ENCODE assay signal across 9 cellular contexts in genomic region chr9:127976498-127976897, GRCh38. TPM values are rescaled to one million over a fixed set of nuclear protein-coding genes. Genes with fewer than 3 reads are reported as not detected.
A peak's percentile ranks its signal among the peaks of the same experiment; 100 is the strongest.
DNase-seq lines count a peak whose midpoint lies in the region; ATAC-seq and TF ChIP-seq lines count a peak whose summit lies in the region.
"Had no signal": no experiment of that assay in that cellular context is flagged by ENCODE, and none has a peak within 500 bp of the region (broad histone marks: within the 10 kb centered on the region; RNA-seq: fewer than 3 reads in every experiment).

No MANE protein-coding gene starts in this region.

- peaks cover 88% of the 10 kb centered on the region for H3K79me2 ChIP-seq in PC-3 (ENCODE audit: low read length)

- CTCF ChIA-PET in CD8-positive, alpha-beta memory T cell (lab: Charles Lee): interaction anchor here (3.3 to 13.0 kb wide), 3 partner anchors 22 to 54 kb away, joined by 15 to 186 read pairs (median 55); no protein-coding TSS in a partner anchor
- CTCF ChIA-PET in PC-3 (lab: Charles Lee): interaction anchor here (0.5 to 0.6 kb wide), 2 partner anchors 44 to 58 kb away, joined by 3 to 13 read pairs; no protein-coding TSS in a partner anchor

- peaks cover 0 to 70% (median 3%) of the 10 kb centered on the region in 3 donors for H3K36me3 Mint-ChIP-seq in CD8-positive, alpha-beta memory T cell
- H3K36me3 Mint-ChIP-seq in activated naive CD4-positive, alpha-beta T cell treated with anti-CD3 and anti-CD28 coated beads, Interleukin-2, amount 50 U/mL, for 24 hours: peaks cover 2% of the 10 kb centered on the region

- H3K4me3 ChIP-seq in CD8-positive, alpha-beta memory T cell (ENCODE audit: low read length): peak overlapping the region; percentile 98
- H3K4me3 ChIP-seq in muscle layer of colon (ENCODE audit: low read depth in 1 of 2, low read length in 2 of 2) (no peak overlapping the region), aorta (ENCODE audit: low read length in 2 of 2) (no peak overlapping the region), PC-3 (ENCODE audit: low read length) (no peak overlapping the region)

- WGBS in aorta, 2 donors: 79 to 80% methylated on average over 6 of the region's 6 CpGs

- H4K20me1 ChIP-seq in PC-3 (ENCODE audit: low read length): peaks cover 19% of the 10 kb centered on the region; the same call in 1 of the 2 replicates

- intact Hi-C loops in aorta (cut with DNase I) (loop anchor here in 1 of 2 donors (5.0 kb wide), 1 partner anchor 34 kb away; no protein-coding TSS in a partner anchor), PC-3 (cut with micrococcal nuclease) (no loop called here)

- peaks cover 60 to 67% (median 63%) of the 10 kb centered on the region in 3 donors for H3K4me1 Mint-ChIP-seq in CD8-positive, alpha-beta memory T cell
- H3K4me1 Mint-ChIP-seq in activated naive CD4-positive, alpha-beta T cell treated with anti-CD3 and anti-CD28 coated beads, Interleukin-2, amount 50 U/mL, for 24 hours: peaks cover 53% of the 10 kb centered on the region

- TF ChIP-seq CTCF in PC-3 (conservative IDR thresholded peaks at IDR 0.05; ENCODE audit: low read depth, low read length): no peak

- no peaks in the 10 kb centered on the region for H3K9me3 Mint-ChIP-seq in CD8-positive, alpha-beta memory T cell
- no peaks in the 10 kb centered on the region for H3K9me3 Mint-ChIP-seq in activated naive CD4-positive, alpha-beta T cell treated with anti-CD3 and anti-CD28 coated beads, Interleukin-2, amount 50 U/mL, for 24 hours

- H3F3A ChIP-seq in PC-3 (ENCODE audit: low read length, unreplicated experiment): no peaks in the 10 kb centered on the region

- H3K9ac ChIP-seq in muscle layer of colon (ENCODE audit: low read length): no peak overlapping the region
- H3K9ac ChIP-seq in PC-3 (ENCODE audit: low read length): no peak overlapping the region

- peaks cover 0 to 2% of the 10 kb centered on the region in 2 donors for H3K27me3 Mint-ChIP-seq in CD8-positive, alpha-beta memory T cell
- no peaks in the 10 kb centered on the region for H3K27me3 Mint-ChIP-seq in activated naive CD4-positive, alpha-beta T cell treated with anti-CD3 and anti-CD28 coated beads, Interleukin-2, amount 50 U/mL, for 24 hours

- H3K27ac ChIP-seq in CD8-positive, alpha-beta memory T cell (ENCODE audit: low read depth, low read length): peak overlapping the region; percentile 20
- H3K27ac ChIP-seq in muscle layer of colon (ENCODE audit: low read depth, low read length) (peak overlapping the region; percentile 90), aorta (ENCODE audit: low read depth in 1 of 2, low read length in 2 of 2) (no peak overlapping the region), PC-3 (ENCODE audit: low read length) (no peak overlapping the region)
- H3K27ac ChIP-seq: neutrophil had no signal

- no peak overlapping the region for H3K4me2 ChIP-seq in PC-3 (ENCODE audit: low read length)

- H3K4me1 ChIP-seq in CD8-positive, alpha-beta memory T cell (ENCODE audit: insufficient read depth, low read length): peaks cover 62% of the 10 kb centered on the region
- peaks cover 72% of the 10 kb centered on the region for H3K4me1 ChIP-seq in muscle layer of colon (ENCODE audit: insufficient read depth, low read length)
- peaks cover 0 to 7% of the 10 kb centered on the region in 2 donors for H3K4me1 ChIP-seq in aorta (ENCODE audit: control insufficient read depth in 1 of 2, insufficient read depth in 2 of 2, low read length in 2 of 2)
- H3K4me1 ChIP-seq in PC-3 (ENCODE audit: insufficient read depth, low read length): peaks cover 17% of the 10 kb centered on the region

- peak overlapping the region; percentile 88 to 97 (median 96) for H3K27ac Mint-ChIP-seq in CD8-positive, alpha-beta memory T cell
- H3K27ac Mint-ChIP-seq in activated naive CD4-positive, alpha-beta T cell treated with anti-CD3 and anti-CD28 coated beads, Interleukin-2, amount 50 U/mL, for 24 hours: peak overlapping the region; percentile 98

- H3K36me3 ChIP-seq in CD8-positive, alpha-beta memory T cell (ENCODE audit: insufficient read depth, low read length): peaks cover 12% of the 10 kb centered on the region
- H3K36me3 ChIP-seq in muscle layer of colon (ENCODE audit: insufficient read depth, low read length) (no peaks in the 10 kb centered on the region), aorta (ENCODE audit: control insufficient read depth in 1 of 2, insufficient read depth in 2 of 2, low read length in 1 of 2) (no peaks in the 10 kb centered on the region), PC-3 (ENCODE audit: low read depth, low read length) (no peaks in the 10 kb centered on the region)
- H3K36me3 ChIP-seq: neutrophil had no signal

- DNase-seq in CD8-positive, alpha-beta memory T cell: peak; percentile 24 to 72 (median 61)
- DNase-seq in NCI-H146 treated with DMSO at 0.1 percent for 48 hours (lab: John Stamatoyannopoulos, UW; ENCODE audit: unreplicated experiment) (peak; percentile 51), aorta (no peak), amniotic stem cell (lab: John Stamatoyannopoulos, UW) (no peak), PC-3 (no peak)
- DNase-seq in stimulated activated CD4-positive, alpha-beta T cell treated with anti-CD3 and anti-CD28 coated beads, Interleukin-4, amount 100 ng/mL, for 1 hour: no peak

- POLR2A ChIA-PET in CD8-positive, alpha-beta memory T cell (lab: Charles Lee): interaction anchor here (0.7 to 1.9 kb wide), 10 partner anchors 9 to 58 kb away, joined by 3 to 8 read pairs (median 4); no protein-coding TSS in a partner anchor
- POLR2A ChIA-PET in PC-3 (lab: Charles Lee; ENCODE audit: unreplicated experiment): no interaction called here

- ATAC-seq in aorta (ENCODE audit: low FRiP score) (no peak), PC-3 (no peak)

- no TSS peak for BruUV-seq in PC-3 (replicated peaks; lab: Mats Ljungman, UMichigan)

- no peaks in the 10 kb centered on the region for H3K9me2 ChIP-seq in PC-3 (replicated peaks; ENCODE audit: low read length)

- H2AFZ ChIP-seq in PC-3 (ENCODE audit: low read length): no peak overlapping the region

- peak overlapping the region; percentile 95 to 99 (median 97) for H3K4me3 Mint-ChIP-seq in CD8-positive, alpha-beta memory T cell
- peak overlapping the region; percentile 96 for H3K4me3 Mint-ChIP-seq in activated naive CD4-positive, alpha-beta T cell treated with anti-CD3 and anti-CD28 coated beads, Interleukin-2, amount 50 U/mL, for 24 hours

- no peaks in the 10 kb centered on the region for H3K9me3 ChIP-seq in CD8-positive, alpha-beta memory T cell (ENCODE audit: low read length)
- H3K9me3 ChIP-seq in muscle layer of colon (ENCODE audit: low read length): no peaks in the 10 kb centered on the region
- no peaks in the 10 kb centered on the region for H3K9me3 ChIP-seq in aorta (ENCODE audit: control insufficient read depth, low read length)
- H3K9me3 ChIP-seq in PC-3 (ENCODE audit: low read length): no peaks in the 10 kb centered on the region
- H3K9me3 ChIP-seq: neutrophil had no signal

- H3K27me3 ChIP-seq in CD8-positive, alpha-beta memory T cell (ENCODE audit: insufficient read depth, low read length, poor library complexity, severe bottlenecking): no peaks in the 10 kb centered on the region
- no peaks in the 10 kb centered on the region for H3K27me3 ChIP-seq in muscle layer of colon (ENCODE audit: control insufficient read depth in 1 of 2, insufficient read depth in 2 of 2, low read length in 2 of 2)
- H3K27me3 ChIP-seq in aorta (ENCODE audit: control insufficient read depth in 1 of 2, insufficient read depth in 2 of 2, low read length in 1 of 2): no peaks in the 10 kb centered on the region
- no peaks in the 10 kb centered on the region for H3K27me3 ChIP-seq in PC-3 (ENCODE audit: low read length)

RNA-seq across cellular contexts. Expression of gene EEIG1, which starts 4.3 kb away (rescaled TPM):
- 10 to 100 TPM; 82.2 to 93.3 TPM for total RNA-seq in CD8-positive, alpha-beta memory T cell
- 167 TPM for polyA plus RNA-seq in CD8-positive, alpha-beta memory T cell
- 10 to 100 TPM; 41.4 to 63.1 TPM for total RNA-seq in aorta
- polyA plus RNA-seq in aorta: 10 to 100 TPM in 1 of 2 donors, 1 to 10 TPM in 1; 7.9 to 22.0 TPM
- total RNA-seq in PC-3 (2014; rRNA removed): 10.8 and 26.1 TPM in 2 replicates

RNA-seq across cellular contexts. Expression of gene DPM2, which starts 38.8 kb away (rescaled TPM):
- 10 to 100 TPM; 73.8 to 75.5 TPM for total RNA-seq in CD8-positive, alpha-beta memory T cell
- 52.2 TPM for polyA plus RNA-seq in CD8-positive, alpha-beta memory T cell
- 10 to 100 TPM; 20.0 to 26.3 TPM for total RNA-seq in aorta
- polyA plus RNA-seq in aorta: 10 to 100 TPM; 18.2 to 22.7 TPM
- total RNA-seq in PC-3 (2014; rRNA removed): 32.0 and 33.0 TPM in 2 replicates

RNA-seq across cellular contexts. Expression of gene PIP5KL1, which starts 45.9 kb away (rescaled TPM):
- total RNA-seq in CD8-positive, alpha-beta memory T cell: 1 to 10 TPM; 1.4 to 2.5 TPM
- 0.89 TPM for polyA plus RNA-seq in CD8-positive, alpha-beta memory T cell
- total RNA-seq in aorta (1 to 10 TPM; 3.0 TPM), PC-3 (2014; rRNA removed) (5.1 and 5.4 TPM in 2 replicates)
- polyA plus RNA-seq in aorta: 1 to 10 TPM; 1.4 to 4.5 TPM

RNA-seq across cellular contexts. Expression of gene ST6GALNAC4, which starts 59.7 kb away (rescaled TPM):
- total RNA-seq in CD8-positive, alpha-beta memory T cell: 10 to 100 TPM; 32.9 to 43.2 TPM
- polyA plus RNA-seq in CD8-positive, alpha-beta memory T cell: 28.7 TPM
- 10 to 100 TPM; 34.9 to 46.5 TPM for total RNA-seq in aorta
- 10 to 100 TPM; 17.7 to 25.5 TPM for polyA plus RNA-seq in aorta
- 26.9 and 27.8 TPM in 2 replicates for total RNA-seq in PC-3 (2014; rRNA removed)

Comparison
In these comparisons a context has a peak if more than half of its experiments do, and no peak if none do; other contexts are left out.
1. DNase-seq: peak in CD8-positive, alpha-beta memory T cell (5 of 5) and NCI-H146 treated with DMSO at 0.1 percent for 48 hours (single experiment); none in aorta (0 of 2), amniotic stem cell (single experiment), stimulated activated CD4-positive, alpha-beta T cell treated with anti-CD3 and anti-CD28 coated beads, Interleukin-4, amount 100 ng/mL, for 1 hour (single experiment) and PC-3 (single experiment).
2. H3K27ac ChIP-seq: peak in CD8-positive, alpha-beta memory T cell (single experiment) and muscle layer of colon (single experiment); none in aorta (0 of 2) and PC-3 (single experiment).